15 cellular contexts compared by ENCODE assay signal in the genomic region with DNA sequence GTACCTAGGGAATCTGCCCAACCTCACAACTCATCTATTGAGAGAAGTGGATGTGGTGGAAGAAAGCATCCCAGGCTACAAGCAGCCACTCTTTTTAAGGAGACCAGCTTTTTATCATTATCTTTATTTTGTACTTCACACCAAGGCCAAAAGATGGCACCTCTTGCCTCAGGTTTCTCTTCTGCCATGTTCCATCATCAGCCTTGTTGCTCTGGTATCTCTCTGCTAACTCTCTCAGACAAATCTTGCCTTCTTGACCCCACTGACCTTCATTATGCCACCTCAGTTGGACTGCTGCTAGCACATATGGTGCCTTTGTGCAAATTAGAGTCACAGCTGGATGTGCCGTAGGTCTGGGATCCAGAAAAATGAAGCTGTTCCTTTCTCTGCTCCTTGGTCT. TPM values are rescaled to one million over a fixed set of nuclear protein-coding genes. Genes with fewer than 3 reads are reported as not detected.
DNase-seq lines count a peak whose midpoint lies in the region; ATAC-seq, FAIRE-seq and TF ChIP-seq lines count a peak whose summit lies in the region.
"Had no signal": no experiment of that assay in that cellular context is flagged by ENCODE, and none has a peak within 500 bp of the region (broad histone marks: within the 10 kb centered on the region; RNA-seq: fewer than 3 reads in every experiment).

No MANE protein-coding gene starts in this region.

- POLR2A ChIA-PET in HCT116 (lab: Charles Lee) (no interaction called here), H1 (lab: Charles Lee; ENCODE audit: partially characterized antibody) (interaction anchor here (1.2 kb wide), 1 partner anchor 12 kb away, joined by 3 read pairs; no protein-coding TSS in a partner anchor)

- H3K4me1 Mint-ChIP-seq in immature natural killer cell, result no peaks in the 10 kb centered on the region
- H3K4me1 Mint-ChIP-seq: activated CD4-positive, alpha-beta T cell treated with anti-CD3 and anti-CD28 coated beads, Interleukin-2, amount 10 ng/mL, durations not matched to agents 7 days and 5 days had no signal

- RAD21 ChIA-PET in HCT116 (lab: Charles Lee; ENCODE audit: low non-redundant PET in 1 of 2, low total read pairs in 2 of 2, uncharacterized antibody in 2 of 2, unreplicated experiment in 2 of 2), result interaction anchor here in 1 of 2 experiments (1.3 kb wide), 1 partner anchor 146 kb away, joined by 4 read pairs; no protein-coding TSS in a partner anchor

- CTCF ChIA-PET in HCT116 (lab: Charles Lee) (interaction anchor here (0.6 to 2.3 kb wide), 6 partner anchors 34 to 149 kb away, joined by 3 to 30 read pairs (median 3); no protein-coding TSS in a partner anchor), H1 (lab: Charles Lee; ENCODE audit: partially characterized antibody) (interaction anchor here (0.6 to 9.3 kb wide), 26 partner anchors 8 to 1466 kb away, joined by 3 to 335 read pairs (median 3); a partner anchor contains a TSS)

- H3K4me2 ChIP-seq in HCT116 (ENCODE audit: low read length) (no peak overlapping the region), H1 (ENCODE audit: insufficient read depth in 1 of 2, low read depth in 2 of 2, low read length in 2 of 2) (no peak overlapping the region)
- H3K4me2 ChIP-seq: BLaER1 treated with 17β-estradiol and CSF1 and Interleukin-3, amounts not matched to agents 10 nM and 100 nM had no signal

- no peak overlapping the region for H3K27ac ChIP-seq in HCT116 (ENCODE audit: low read depth, low read length)
- no peak overlapping the region for H3K27ac ChIP-seq in H1 (ENCODE audit: low read depth, low read length)
- H3K27ac ChIP-seq: BLaER1 treated with 17β-estradiol and CSF1 and Interleukin-3, amounts not matched to agents 10 nM and 100 nM; dorsolateral prefrontal cortex; SK-N-MC had no signal

- H3K4me3 Mint-ChIP-seq in immature natural killer cell, result no peak overlapping the region
- H3K4me3 Mint-ChIP-seq: activated CD4-positive, alpha-beta T cell treated with anti-CD3 and anti-CD28 coated beads, Interleukin-2, amount 10 ng/mL, durations not matched to agents 7 days and 5 days had no signal

- no peak overlapping the region for H3K27ac Mint-ChIP-seq in immature natural killer cell
- H3K27ac Mint-ChIP-seq: activated CD4-positive, alpha-beta T cell treated with anti-CD3 and anti-CD28 coated beads, Interleukin-2, amount 10 ng/mL, durations not matched to agents 7 days and 5 days; activated naive CD4-positive, alpha-beta T cell treated with anti-CD3 and anti-CD28 coated beads, Interleukin-2, amount 50 U/mL, for 72 hours had no signal

- H4K5ac ChIP-seq in H1 (ENCODE audit: insufficient read length, low read depth, low read length), result no peak overlapping the region

- H4K20me1 ChIP-seq in HCT116 (ENCODE audit: insufficient read depth) (no peaks in the 10 kb centered on the region), H1 (replicated peaks in 1 of 2; ENCODE audit: control insufficient read depth in 1 of 2, insufficient read depth in 2 of 2, low read length in 2 of 2) (no peaks in the 10 kb centered on the region)
- H4K20me1 ChIP-seq: BLaER1 treated with 17β-estradiol and CSF1 and Interleukin-3, amounts not matched to agents 10 nM and 100 nM had no signal

- ATAC-seq in HCT116 (no peak), GM19455 (IDR thresholded peaks at IDR 0.05; ENCODE audit: unreplicated experiment) (no peak)
- ATAC-seq: activated naive CD4-positive, alpha-beta T cell treated with anti-CD3 and anti-CD28 coated beads, Interleukin-2, amount 50 U/mL, for 72 hours; K562; mucosa of descending colon had no signal

- H3K4me3 ChIP-seq in AG10803 (ENCODE audit: low read length) (no peak overlapping the region), HCT116 (replicated peaks in 1 of 2; ENCODE audit: low read depth in 1 of 2, low read length in 2 of 2) (no peak overlapping the region), H1 (ENCODE audit: extremely low read depth in 1 of 4, insufficient read depth in 2 of 4, low read depth in 3 of 4, low read length in 4 of 4) (no peak overlapping the region)
- H3K4me3 ChIP-seq: BLaER1 treated with 17β-estradiol and CSF1 and Interleukin-3, amounts not matched to agents 10 nM and 100 nM; dorsolateral prefrontal cortex; K562; mucosa of descending colon; SK-N-MC had no signal

- no peaks in the 10 kb centered on the region for H3K23me2 ChIP-seq in H1 (ENCODE audit: low read depth, low read length)

- no peak overlapping the region for H4K8ac ChIP-seq in H1 (ENCODE audit: extremely low read depth, insufficient read depth, low read length)

- peaks cover 0 to 3% (median 0%) of the 10 kb centered on the region in 6 donors for H3K9me3 Mint-ChIP-seq in immature natural killer cell
- H3K9me3 Mint-ChIP-seq: activated CD4-positive, alpha-beta T cell treated with anti-CD3 and anti-CD28 coated beads, Interleukin-2, amount 10 ng/mL, durations not matched to agents 7 days and 5 days; activated naive CD4-positive, alpha-beta T cell treated with anti-CD3 and anti-CD28 coated beads, Interleukin-2, amount 50 U/mL, for 72 hours had no signal

- TF ChIP-seq RAD21 in HCT116 (IDR thresholded peaks at IDR 0.05; ENCODE audit: low read depth), result peak; percentile 39
- TF ChIP-seq RAD21 in H1 (IDR thresholded peaks at IDR 0.05 in 1 of 2, conservative IDR thresholded peaks at IDR 0.05 in 1 of 2; ENCODE audit: low read depth in 2 of 2, low read length in 2 of 2), result peak; percentile 71 to 74

- TF ChIP-seq CTCF in AG10803 (conservative IDR thresholded peaks at IDR 0.05; ENCODE audit: low read length) (peak; percentile 23; the same call in 1 of the 2 replicates), HCT116 (IDR thresholded peaks at IDR 0.05 in 2 of 3, conservative IDR thresholded peaks at IDR 0.05 in 1 of 3; ENCODE audit: borderline replicate concordance in 1 of 3, insufficient read depth in 1 of 3, low read depth in 2 of 3, low read length in 2 of 3) (peak in 1 of 3 experiments; percentile 17; a peak in 1 of 6 replicates), H1 (IDR thresholded peaks at IDR 0.05; ENCODE audit: control extremely low read depth in 1 of 3, insufficient read depth in 1 of 3, low read depth in 1 of 3, low read length in 3 of 3) (peak in 2 of 3 experiments; percentile 39 to 60; a peak in 3 of 4 replicates)

- H2BK5ac ChIP-seq in H1 (ENCODE audit: low read depth, low read length), result no peak overlapping the region

- no peak overlapping the region for H3K56ac ChIP-seq in H1 (replicated peaks; ENCODE audit: insufficient read length, low read depth, low read length)

- no peak overlapping the region for H3K14ac ChIP-seq in H1 (ENCODE audit: insufficient read length)

- no peaks in the 10 kb centered on the region for H3K9me2 ChIP-seq in HCT116 (ENCODE audit: insufficient read depth)

- H3K9ac ChIP-seq in HCT116 (ENCODE audit: low read length) (no peak overlapping the region), H1 (replicated peaks in 1 of 4; ENCODE audit: extremely low read depth in 1 of 4, low read depth in 3 of 4, low read length in 3 of 4) (no peak overlapping the region)
- H3K9ac ChIP-seq: BLaER1 treated with 17β-estradiol and CSF1 and Interleukin-3, amounts not matched to agents 10 nM and 100 nM had no signal

- DNase-seq in AG10803 (ENCODE audit: low read depth) (no peak), HCT116 (ENCODE audit: low read depth, low spot score) (no peak), NCI-H524 treated with DMSO at 0.1 percent for 48 hours (lab: John Stamatoyannopoulos, UW) (peak; percentile 25), H1 (ENCODE audit: low read depth in 1 of 2, low spot score in 2 of 2) (no peak), immature natural killer cell (no peak), AG08395 (ENCODE audit: low spot score) (no peak), kidney tubule cell (ENCODE audit: low spot score) (no peak)
- DNase-seq: activated CD4-positive, alpha-beta T cell treated with anti-CD3 and anti-CD28 coated beads, Interleukin-2, amount 10 ng/mL, durations not matched to agents 7 days and 5 days; dorsolateral prefrontal cortex; mucosa of descending colon had no signal

- FAIRE-seq in H1 (lab: Jason Lieb, UNC), result no peak
- FAIRE-seq: K562 had no signal

- WGBS in H1 (ENCODE audit: extremely low coverage in 1 of 2, insufficient coverage in 1 of 2, insufficient read length in 1 of 2, insufficient replicate concordance in 2 of 2, low coverage in 1 of 2, low lambda C conversion rate in 2 of 2, missing lambda C conversion rate in 1 of 2), 2 experiments, result 94% methylated on average over 1 of the region's 1 CpG; no CpG with 5 or more reads in 1 of the 2 experiments

- H2BK12ac ChIP-seq in H1 (ENCODE audit: low read depth, low read length), result no peak overlapping the region

- peaks cover 2 to 6% (median 2%) of the 10 kb centered on the region in 3 donors for H3K27me3 Mint-ChIP-seq in immature natural killer cell (ENCODE audit: low read depth in 3 of 3)

- H3K79me1 ChIP-seq in H1 (ENCODE audit: low read depth, low read length), result no peaks in the 10 kb centered on the region

- H3K36me3 ChIP-seq in HCT116 (ENCODE audit: control insufficient read depth in 1 of 2, insufficient read depth in 2 of 2, low read length in 2 of 2), result no peaks in the 10 kb centered on the region
- H3K36me3 ChIP-seq in H1 (ENCODE audit: control insufficient read depth in 2 of 4, insufficient read depth in 4 of 4, low read length in 3 of 4), result no peaks in the 10 kb centered on the region
- H3K36me3 ChIP-seq: BLaER1 treated with 17β-estradiol and CSF1 and Interleukin-3, amounts not matched to agents 10 nM and 100 nM had no signal

- H2BK120ac ChIP-seq in H1 (replicated peaks; ENCODE audit: low read depth, low read length), result no peak overlapping the region

- H3K23ac ChIP-seq in H1 (ENCODE audit: insufficient read length), result no peak overlapping the region

- H2AFZ ChIP-seq in HCT116 (ENCODE audit: low read depth, low read length, poor library complexity, severe bottlenecking) (no peak overlapping the region), H1 (ENCODE audit: low read length) (0 out of 2 replicates have a peak overlapping the region, but pooled peaks have one; percentile 92)

- TF ChIP-seq POLR2A in HCT116 (IDR thresholded peaks at IDR 0.05; ENCODE audit: borderline replicate concordance, extremely low read depth, insufficient read depth, insufficient read length), result no peak
- no peak for TF ChIP-seq POLR2A in H1 (IDR thresholded peaks at IDR 0.05; ENCODE audit: control extremely low read depth in 1 of 2, low read depth in 2 of 2, low read length in 2 of 2)

- no peak overlapping the region for H2AK5ac ChIP-seq in H1 (ENCODE audit: low read depth, low read length)

- intact Hi-C loops in HCT116 (cut with micrococcal nuclease), result no loop called here

- H3K4ac ChIP-seq in H1 (replicated peaks; ENCODE audit: insufficient read length, low read depth, low read length), result no peak overlapping the region

- no peak for TF ChIP-seq EP300 in H1 (IDR thresholded peaks at IDR 0.05; ENCODE audit: borderline replicate concordance in 1 of 2, low read depth in 2 of 2, low read length in 2 of 2)

- no peak overlapping the region for H2BK15ac ChIP-seq in H1 (ENCODE audit: low read length)

- H2BK20ac ChIP-seq in H1 (ENCODE audit: low read length), result no peak overlapping the region

- H3K18ac ChIP-seq in H1 (ENCODE audit: extremely low read depth, low read length), result no peak overlapping the region

- no peaks in the 10 kb centered on the region for H3K79me2 ChIP-seq in HCT116 (ENCODE audit: insufficient read depth, low read length)
- H3K79me2 ChIP-seq in H1 (ENCODE audit: control insufficient read depth in 1 of 2, insufficient read depth in 2 of 2, low read length in 2 of 2), result no peaks in the 10 kb centered on the region

- peaks cover 31% of the 10 kb centered on the region; the same call in 1 of the 2 replicates for H3K27me3 ChIP-seq in HCT116 (ENCODE audit: insufficient read depth, low read length)
- H3K27me3 ChIP-seq in H1 (replicated peaks in 1 of 4; ENCODE audit: control insufficient read depth in 3 of 4, extremely low read depth in 1 of 4, insufficient read depth in 3 of 4, low read length in 3 of 4), result no peaks in the 10 kb centered on the region; a peak in 1 of 7 replicates
- H3K27me3 ChIP-seq: BLaER1 treated with 17β-estradiol and CSF1 and Interleukin-3, amounts not matched to agents 10 nM and 100 nM; dorsolateral prefrontal cortex had no signal

- no peaks in the 10 kb centered on the region for H3K9me3 ChIP-seq in HCT116 (ENCODE audit: control insufficient read depth in 1 of 2, insufficient read depth in 1 of 2, low read depth in 1 of 2, low read length in 2 of 2)
- H3K9me3 ChIP-seq in H1 (ENCODE audit: insufficient read depth in 2 of 2, low read depth in 1 of 2, low read length in 1 of 2), result no peaks in the 10 kb centered on the region
- H3K9me3 ChIP-seq: BLaER1 treated with 17β-estradiol and CSF1 and Interleukin-3, amounts not matched to agents 10 nM and 100 nM; mucosa of descending colon had no signal

- no TSS peak for BruUV-seq in HCT116 (replicated peaks; lab: Mats Ljungman, UMichigan)

- H3K36me3 Mint-ChIP-seq in immature natural killer cell, result no peaks in the 10 kb centered on the region
- H3K36me3 Mint-ChIP-seq: activated naive CD4-positive, alpha-beta T cell treated with anti-CD3 and anti-CD28 coated beads, Interleukin-2, amount 50 U/mL, for 72 hours had no signal

- H4K91ac ChIP-seq in H1 (replicated peaks; ENCODE audit: insufficient read length, low read length), result no peak overlapping the region

- H3K4me1 ChIP-seq in HCT116 (ENCODE audit: control insufficient read depth in 1 of 2, insufficient read depth in 2 of 2, low read length in 2 of 2) (no peaks in the 10 kb centered on the region), H1 (replicated peaks in 1 of 4; ENCODE audit: control insufficient read depth in 3 of 4, insufficient read depth in 4 of 4, low read length in 3 of 4) (peaks cover 0 to 2% (median 0%) of the 10 kb centered on the region in 4 experiments; a peak in 1 of 7 replicates)
- H3K4me1 ChIP-seq: BLaER1 treated with 17β-estradiol and CSF1 and Interleukin-3, amounts not matched to agents 10 nM and 100 nM had no signal

RNA-seq across cellular contexts. Expression of a gene that starts 47.2 kb away (rescaled TPM):
- total RNA-seq in HCT116 (2021; ENCODE audit: unreplicated experiment), result not detected
- polyA plus RNA-seq in HCT116 (2012), result 0.04 and 0.08 TPM in 2 replicates
- total RNA-seq in H1 (2021; fragmentation: NEBNext Ultra II Directional; extraction: Animal tissue kit (Norgen Biotek cat#: 25700)), result 0.58 and 1.2 TPM in 2 replicates
- polyA plus RNA-seq in H1 (2011; rRNA removed), result 0.45 and 0.67 TPM in 2 replicates
- 0.92 TPM for polyA plus RNA-seq in H1 (2011; cell fraction: cytosol; rRNA removed)
- polyA plus RNA-seq in H1 (2011; cell fraction: nucleus; rRNA removed), result 1.3 TPM
- polyA plus RNA-seq in H1 (2012, experiment 1 of 2), result 0.60 to 0.89 TPM (median 0.71 TPM) in 4 replicates
- 0.08 TPM for polyA plus RNA-seq in H1 (2012, experiment 2 of 2)
- polyA plus RNA-seq in H1 (2013, experiment 1 of 2), result 0.81 TPM
- polyA plus RNA-seq in H1 (2013, experiment 2 of 2), result 0.66 TPM
- polyA minus RNA-seq in H1 (2011; rRNA and poly(A)+ RNA removed), result 1.8 and 3.1 TPM in 2 replicates
- not detected for polyA minus RNA-seq in H1 (2011; cell fraction: cytosol; rRNA and poly(A)+ RNA removed)
- 5.4 TPM for polyA minus RNA-seq in H1 (2011; cell fraction: nucleus; rRNA and poly(A)+ RNA removed)
- polyA plus RNA-seq in immature natural killer cell, result not detected
- total RNA-seq: activated CD4-positive, alpha-beta T cell treated with anti-CD3 and anti-CD28 coated beads, Interleukin-2, amount 10 ng/mL, durations not matched to agents 7 days and 5 days; activated naive CD4-positive, alpha-beta T cell treated with anti-CD3 and anti-CD28 coated beads, Interleukin-2, amount 50 U/mL, for 72 hours had no signal
